1 cellular context compared by ENCODE assay signal in genomic region chrX:54439967-54440871, GRCh38.
TF ChIP-seq lines count a peak whose summit lies in the region.

TSS of gene TSR2 (plus strand) at chrX:54440404. CDS start at chrX:54440422, 18 bp downstream.

TF ChIP-seq in HepG2, 621 proteins besides CTCF, POLR2A, EP300 and RAD21 (continues in another document):
- TF ChIP-seq PRDM10 (CRISPR knock-in tag; IDR thresholded peaks at IDR 0.05; ENCODE audit: low read depth), result no peak
- no peak for TF ChIP-seq RARG (CRISPR knock-in tag; IDR thresholded peaks at IDR 0.05; ENCODE audit: low read depth)
- no peak for TF ChIP-seq SSRP1 (CRISPR knock-in tag; IDR thresholded peaks at IDR 0.05)
- TF ChIP-seq ZMYM2 (CRISPR knock-in tag; IDR thresholded peaks at IDR 0.05), result no peak
- TF ChIP-seq RFX1 (IDR thresholded peaks at IDR 0.05), result no peak
- TF ChIP-seq PHF8 (CRISPR knock-in tag; IDR thresholded peaks at IDR 0.05), result peak; percentile 91
- TF ChIP-seq ZNF687 (CRISPR knock-in tag; IDR thresholded peaks at IDR 0.05), result peak; percentile 64
- no peak for TF ChIP-seq ZNF20 (CRISPR knock-in tag; IDR thresholded peaks at IDR 0.05)
- TF ChIP-seq RARA (CRISPR knock-in tag; IDR thresholded peaks at IDR 0.05), result no peak
- TF ChIP-seq ZNF574 (CRISPR knock-in tag; IDR thresholded peaks at IDR 0.05), result peak; percentile 50
- TF ChIP-seq NFIC (IDR thresholded peaks at IDR 0.05; ENCODE audit: low read length), result no peak
- TF ChIP-seq POGK (CRISPR knock-in tag; conservative IDR thresholded peaks at IDR 0.05), result no peak
- TF ChIP-seq ZNF710 (CRISPR knock-in tag; IDR thresholded peaks at IDR 0.05; ENCODE audit: borderline replicate concordance), result no peak
- TF ChIP-seq FOSL2 (CRISPR knock-in tag; IDR thresholded peaks at IDR 0.05), result 0 out of 2 replicates have a peak, but pooled peaks have one; percentile 12
- peak; percentile 27; the same call in 1 of the 2 replicates for TF ChIP-seq BCL6 (CRISPR knock-in tag; IDR thresholded peaks at IDR 0.05)
- no peak for TF ChIP-seq ZSCAN9 (CRISPR knock-in tag; IDR thresholded peaks at IDR 0.05; ENCODE audit: borderline replicate concordance)
- TF ChIP-seq ARHGAP35 (CRISPR knock-in tag; IDR thresholded peaks at IDR 0.05; ENCODE audit: borderline replicate concordance), result no peak
- peak; percentile 76 for TF ChIP-seq DMAP1 (CRISPR knock-in tag; IDR thresholded peaks at IDR 0.05)
- TF ChIP-seq ZGPAT (CRISPR knock-in tag; IDR thresholded peaks at IDR 0.05), result 0 out of 2 replicates have a peak, but pooled peaks have one; percentile 38
- no peak for TF ChIP-seq ZKSCAN1 (IDR thresholded peaks at IDR 0.05; ENCODE audit: low read length)
- peak; percentile 81; the same call in 1 of the 2 replicates for TF ChIP-seq BORCS8-MEF2B (CRISPR knock-in tag; IDR thresholded peaks at IDR 0.05)
- no peak for TF ChIP-seq NCOA1 (CRISPR knock-in tag; IDR thresholded peaks at IDR 0.05)
- TF ChIP-seq ZNF329 (CRISPR knock-in tag; IDR thresholded peaks at IDR 0.05; ENCODE audit: low read depth), result no peak
- peak; percentile 78 for TF ChIP-seq GABPB1 (CRISPR knock-in tag; IDR thresholded peaks at IDR 0.05)
- 0 out of 2 replicates have a peak, but pooled peaks have one; percentile 28 for TF ChIP-seq ZNF160 (CRISPR knock-in tag; IDR thresholded peaks at IDR 0.05)
- no peak for TF ChIP-seq SOX6 (IDR thresholded peaks at IDR 0.05)
- TF ChIP-seq SOX6 (CRISPR knock-in tag; IDR thresholded peaks at IDR 0.05), result peak; percentile 33; the same call in 1 of the 2 replicates
- TF ChIP-seq RERE (CRISPR knock-in tag; IDR thresholded peaks at IDR 0.05; ENCODE audit: low read depth), result no peak
- no peak for TF ChIP-seq CBFB (CRISPR knock-in tag; IDR thresholded peaks at IDR 0.05)
- no peak for TF ChIP-seq NR0B2 (CRISPR knock-in tag; IDR thresholded peaks at IDR 0.05)
- peak; percentile 83 for TF ChIP-seq TAF1 (CRISPR knock-in tag; IDR thresholded peaks at IDR 0.05)
- TF ChIP-seq ZSCAN25 (CRISPR knock-in tag; IDR thresholded peaks at IDR 0.05), result no peak
- no peak for TF ChIP-seq ATF7 (IDR thresholded peaks at IDR 0.05)
- TF ChIP-seq ATF7 (CRISPR knock-in tag; IDR thresholded peaks at IDR 0.05), result no peak
